Comparison of ENCODE assay signal across 15 cellular contexts in the genomic region with DNA sequence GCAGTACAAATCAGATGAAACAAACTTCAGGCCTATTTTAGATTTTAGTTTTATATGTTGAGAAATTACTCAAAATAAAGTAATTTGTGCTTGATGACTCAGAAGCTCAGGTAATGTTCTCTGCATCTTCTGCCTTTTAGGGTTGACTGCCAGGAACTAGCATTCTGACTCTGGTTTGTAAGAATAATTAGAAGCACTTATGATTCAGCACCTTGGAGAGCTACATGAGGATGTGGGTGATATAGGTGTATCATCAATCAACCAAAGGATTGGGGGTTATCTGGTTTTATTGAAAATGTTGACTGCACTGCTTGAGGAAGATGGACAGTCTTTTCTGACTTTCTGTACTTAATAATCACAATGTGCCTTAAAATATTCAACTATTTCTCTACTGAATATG.
DNase-seq lines count a peak whose midpoint lies in the region; ATAC-seq, FAIRE-seq and TF ChIP-seq lines count a peak whose summit lies in the region.
"Had no signal": no experiment of that assay in that cellular context is flagged by ENCODE, and none has a peak within 500 bp of the region (broad histone marks: within the 10 kb centered on the region; RNA-seq: fewer than 3 reads in every experiment).

No MANE protein-coding gene starts in this region.

- H2AFZ ChIP-seq in MM.1S (ENCODE audit: low read length) (no peak overlapping the region), K562 (ENCODE audit: low read depth, low read length) (no peak overlapping the region)

- H3K79me2 ChIP-seq in MM.1S (ENCODE audit: low read length) (no peaks in the 10 kb centered on the region), K562 (ENCODE audit: control insufficient read depth, insufficient read depth, low read length) (no peaks in the 10 kb centered on the region)

- H3K27me3 ChIP-seq in MM.1S (replicated peaks; ENCODE audit: insufficient read depth, low read length) (no peaks in the 10 kb centered on the region), K562 (ENCODE audit: control insufficient read depth in 2 of 2, insufficient read depth in 2 of 2, low read length in 2 of 2) (no peaks in the 10 kb centered on the region)
- H3K27me3 ChIP-seq: colonic mucosa, heart right ventricle had no signal

- H3K4me3 ChIP-seq in MM.1S (ENCODE audit: low read length) (no peak overlapping the region), K562 (no peak overlapping the region)
- H3K4me3 ChIP-seq: colonic mucosa, heart right ventricle had no signal

- TF ChIP-seq CTCF in MM.1S (IDR thresholded peaks at IDR 0.05; ENCODE audit: low read length) = no peak
- TF ChIP-seq CTCF in K562 (IDR thresholded peaks at IDR 0.05 in 2 of 3, conservative IDR thresholded peaks at IDR 0.05 in 1 of 3; ENCODE audit: insufficient read depth in 2 of 3, low read depth in 1 of 3, low read length in 3 of 3) = no peak

- no peaks in the 10 kb centered on the region for H3F3A ChIP-seq in MM.1S (ENCODE audit: insufficient read depth, low read length)

- H3K27ac ChIP-seq in MM.1S (ENCODE audit: low read length) (no peak overlapping the region), K562 (ENCODE audit: extremely low read depth, low read depth, low read length) (no peak overlapping the region)
- H3K27ac ChIP-seq: 22Rv1, colonic mucosa, heart right ventricle had no signal

- POLR2A ChIA-PET in K562 (lab: Yijun Ruan, JAX) = no interaction called here

- TF ChIP-seq POLR2A in K562 (conservative IDR thresholded peaks at IDR 0.05) = no peak

- H3K9me2 ChIP-seq in MM.1S (replicated peaks; ENCODE audit: insufficient read depth, low read length) = no peaks in the 10 kb centered on the region

- H3K36me3 ChIP-seq in MM.1S (replicated peaks; ENCODE audit: insufficient read depth, low read length) (no peaks in the 10 kb centered on the region), K562 (ENCODE audit: control insufficient read depth, insufficient read depth, low read length) (no peaks in the 10 kb centered on the region)
- H3K36me3 ChIP-seq: colonic mucosa, heart right ventricle had no signal

- no peak for FAIRE-seq in K562 (lab: Jason Lieb, UNC)

- no peak for TF ChIP-seq RAD21 in K562 (CRISPR knock-in tag; conservative IDR thresholded peaks at IDR 0.05 in 1 of 2, IDR thresholded peaks at IDR 0.05 in 1 of 2)

- H3K4me1 ChIP-seq in MM.1S (ENCODE audit: low read length) (no peaks in the 10 kb centered on the region), K562 (replicated peaks in 1 of 2; ENCODE audit: control insufficient read depth in 2 of 2, insufficient read depth in 2 of 2, low read length in 2 of 2) (no peaks in the 10 kb centered on the region)
- H3K4me1 ChIP-seq: colonic mucosa, heart right ventricle had no signal

- no peaks in the 10 kb centered on the region for H4K20me1 ChIP-seq in MM.1S (ENCODE audit: insufficient read depth, low read length)
- no peaks in the 10 kb centered on the region for H4K20me1 ChIP-seq in K562 (replicated peaks; ENCODE audit: control insufficient read depth, insufficient read depth, low read length)

- H3K9me3 ChIP-seq in MM.1S (replicated peaks; ENCODE audit: insufficient read depth, low read length) (no peaks in the 10 kb centered on the region), K562 (replicated peaks; ENCODE audit: control insufficient read depth, insufficient read depth, low read depth, low read length) (0 out of 2 replicates have a peak, but pooled peaks cover 1% of the 10 kb centered on the region)
- H3K9me3 ChIP-seq: colonic mucosa had no signal

- in situ Hi-C loops in K562 (cut with MboI) = no loop called here

- H3K4me2 ChIP-seq in MM.1S (ENCODE audit: low read depth, low read length) (no peak overlapping the region), K562 (ENCODE audit: insufficient read depth, low read length) (no peak overlapping the region)

- DNase-seq in DMS 273 (lab: John Stamatoyannopoulos, UW; ENCODE audit: unreplicated experiment) = peak; percentile 44
- no peak for DNase-seq in DMS 273 treated with DMSO at 0.1 percent for 48 hours (lab: John Stamatoyannopoulos, UW)
- peak; percentile 29 for DNase-seq in MM.1S
- peak in 1 of 4 experiments; percentile 6 for DNase-seq in K562 (ENCODE audit: extremely low read depth in 1 of 4, low spot score in 3 of 4)
- DNase-seq in myocyte (ENCODE audit: low read depth) = peak; percentile 35
- no peak for DNase-seq in NOMO-1 (lab: John Stamatoyannopoulos, UW; ENCODE audit: unreplicated experiment in 2 of 2)
- no peak for DNase-seq in HuH-7.5 (ENCODE audit: low spot score)
- DNase-seq: activated CD4-positive, alpha-beta memory T cell treated with anti-CD3 and anti-CD28 coated beads for 36 hours; colonic mucosa; heart right ventricle; left colon; NCI-H2107; T-helper 9 cell had no signal

- TF ChIP-seq EP300 in K562 (IDR thresholded peaks at IDR 0.05; ENCODE audit: low read length) = no peak

- H3K9ac ChIP-seq in MM.1S (ENCODE audit: low read length) = no peak overlapping the region
- no peak overlapping the region for H3K9ac ChIP-seq in K562 (ENCODE audit: insufficient read depth in 1 of 2, low read depth in 2 of 2, low read length in 2 of 2)

- no peaks in the 10 kb centered on the region for H3K9me1 ChIP-seq in K562 (ENCODE audit: control insufficient read depth, insufficient read depth, low read length)

- no peak for ATAC-seq in K562
- no peak for ATAC-seq in GM19328 (IDR thresholded peaks at IDR 0.05; ENCODE audit: unreplicated experiment)
- ATAC-seq: left colon had no signal

- CTCF ChIA-PET in K562 (lab: Yijun Ruan, JAX; ENCODE audit: low intra/inter-chr PET ratio) = no interaction called here

- intact Hi-C loops in K562 (cut with micrococcal nuclease) = no loop called here

- no TSS peak for BruUV-seq in K562 (replicated peaks; lab: Mats Ljungman, UMichigan)

TF ChIP-seq in K562, 482 proteins besides CTCF, POLR2A, EP300 and RAD21:
- TF ChIP-seq NELFE (IDR thresholded peaks at IDR 0.05; ENCODE audit: insufficient read depth, insufficient read length) = no peak
- TF ChIP-seq, protein P1, sequence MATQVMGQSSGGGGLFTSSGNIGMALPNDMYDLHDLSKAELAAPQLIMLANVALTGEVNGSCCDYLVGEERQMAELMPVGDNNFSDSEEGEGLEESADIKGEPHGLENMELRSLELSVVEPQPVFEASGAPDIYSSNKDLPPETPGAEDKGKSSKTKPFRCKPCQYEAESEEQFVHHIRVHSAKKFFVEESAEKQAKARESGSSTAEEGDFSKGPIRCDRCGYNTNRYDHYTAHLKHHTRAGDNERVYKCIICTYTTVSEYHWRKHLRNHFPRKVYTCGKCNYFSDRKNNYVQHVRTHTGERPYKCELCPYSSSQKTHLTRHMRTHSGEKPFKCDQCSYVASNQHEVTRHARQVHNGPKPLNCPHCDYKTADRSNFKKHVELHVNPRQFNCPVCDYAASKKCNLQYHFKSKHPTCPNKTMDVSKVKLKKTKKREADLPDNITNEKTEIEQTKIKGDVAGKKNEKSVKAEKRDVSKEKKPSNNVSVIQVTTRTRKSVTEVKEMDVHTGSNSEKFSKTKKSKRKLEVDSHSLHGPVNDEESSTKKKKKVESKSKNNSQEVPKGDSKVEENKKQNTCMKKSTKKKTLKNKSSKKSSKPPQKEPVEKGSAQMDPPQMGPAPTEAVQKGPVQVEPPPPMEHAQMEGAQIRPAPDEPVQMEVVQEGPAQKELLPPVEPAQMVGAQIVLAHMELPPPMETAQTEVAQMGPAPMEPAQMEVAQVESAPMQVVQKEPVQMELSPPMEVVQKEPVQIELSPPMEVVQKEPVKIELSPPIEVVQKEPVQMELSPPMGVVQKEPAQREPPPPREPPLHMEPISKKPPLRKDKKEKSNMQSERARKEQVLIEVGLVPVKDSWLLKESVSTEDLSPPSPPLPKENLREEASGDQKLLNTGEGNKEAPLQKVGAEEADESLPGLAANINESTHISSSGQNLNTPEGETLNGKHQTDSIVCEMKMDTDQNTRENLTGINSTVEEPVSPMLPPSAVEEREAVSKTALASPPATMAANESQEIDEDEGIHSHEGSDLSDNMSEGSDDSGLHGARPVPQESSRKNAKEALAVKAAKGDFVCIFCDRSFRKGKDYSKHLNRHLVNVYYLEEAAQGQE (CRISPR knock-in tag; IDR thresholded peaks at IDR 0.05; ENCODE audit: low read depth) = peak; percentile 44; the same call in 1 of the 2 replicates

Comparison
In these comparisons a context has a peak if more than half of its experiments do, and no peak if none do; other contexts are left out.
1. DNase-seq: peak in DMS 273 (single experiment), MM.1S (single experiment) and myocyte (single experiment); none in DMS 273 treated with DMSO at 0.1 percent for 48 hours (single experiment), NOMO-1 (0 of 2) and HuH-7.5 (single experiment).